Comparison of ENCODE assay signal across 23 cellular contexts in the genomic region with DNA sequence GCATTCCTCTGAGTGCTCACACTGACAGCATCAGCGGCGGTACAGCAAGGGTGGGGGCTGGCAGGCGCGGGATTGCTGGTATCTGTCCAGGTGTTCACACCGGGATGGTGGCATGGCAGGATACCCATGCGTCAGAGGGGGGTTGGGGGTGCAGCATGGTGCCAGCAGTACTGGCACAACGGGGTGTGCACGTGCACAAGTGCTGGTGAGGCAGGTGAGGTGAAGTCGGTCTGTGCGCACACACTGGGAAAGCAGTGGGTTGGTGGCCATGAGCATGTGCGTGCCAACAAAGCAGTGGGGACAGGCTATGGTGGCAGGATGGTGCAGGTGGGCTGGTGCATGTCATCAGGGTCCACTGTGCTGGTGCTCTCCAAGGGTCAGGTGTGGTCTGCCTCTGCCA.
"Had no signal": no experiment of that assay in that cellular context is flagged by ENCODE, and none has a peak within 500 bp of the region (broad histone marks: within the 10 kb centered on the region; RNA-seq: fewer than 3 reads in every experiment).

No MANE protein-coding gene starts in this region.

- H3K27me3 Mint-ChIP-seq: memory B cell; stimulated activated naive CD8-positive, alpha-beta T cell treated with anti-CD3 and anti-CD28 coated beads, Interleukin-15, amount 100 ng/mL, for 72 hours; type B pancreatic cell had no signal

- DNase-seq: cerebellar nuclear complex; dorsolateral prefrontal cortex; effector CD4-positive, alpha-beta T cell; head of caudate nucleus; kidney; nephron progenitor cell; occipital lobe; ovary; psoas muscle; spleen; stimulated activated CD4-positive, alpha-beta T cell treated with anti-CD3 and anti-CD28 coated beads, Interleukin-4, amount 100 ng/mL, for 4 hours; stimulated activated naive CD4-positive, alpha-beta T cell; stimulated activated naive CD8-positive, alpha-beta T cell treated with anti-CD3 and anti-CD28 coated beads, Interleukin-15, amount 100 ng/mL, for 72 hours had no signal

- H3K9me3 ChIP-seq: ovary, psoas muscle, suprapubic skin, vagina had no signal

- H3K36me3 Mint-ChIP-seq: memory B cell, type B pancreatic cell had no signal

- H3K4me1 ChIP-seq: psoas muscle, spleen, suprapubic skin, vagina had no signal

- FAIRE-seq: colon, frontal cortex, kidney had no signal

- ATAC-seq: left lobe of liver; psoas muscle; right cardiac atrium; stimulated activated naive CD8-positive, alpha-beta T cell treated with anti-CD3 and anti-CD28 coated beads, Interleukin-15, amount 100 ng/mL, for 72 hours had no signal

- H3K27ac Mint-ChIP-seq: memory B cell; nephron progenitor cell; stimulated activated naive CD8-positive, alpha-beta T cell treated with anti-CD3 and anti-CD28 coated beads, Interleukin-15, amount 100 ng/mL, for 72 hours; type B pancreatic cell had no signal

- H3K9me3 Mint-ChIP-seq: memory B cell, nephron progenitor cell, type B pancreatic cell had no signal

- H3K4me3 Mint-ChIP-seq: memory B cell; nephron progenitor cell; stimulated activated naive CD8-positive, alpha-beta T cell treated with anti-CD3 and anti-CD28 coated beads, Interleukin-15, amount 100 ng/mL, for 72 hours; type B pancreatic cell had no signal

- H3K4me1 Mint-ChIP-seq: memory B cell; stimulated activated naive CD8-positive, alpha-beta T cell treated with anti-CD3 and anti-CD28 coated beads, Interleukin-15, amount 100 ng/mL, for 72 hours had no signal

- H3K27ac ChIP-seq: dorsolateral prefrontal cortex, ovary, psoas muscle, skin epidermis, spleen, suprapubic skin, vagina had no signal

- H3K4me3 ChIP-seq: dorsolateral prefrontal cortex, lung, ovary, psoas muscle, skin epidermis, spleen, suprapubic skin, vagina had no signal

- H3K27me3 ChIP-seq: dorsolateral prefrontal cortex, ovary, spleen, suprapubic skin, vagina had no signal

- H3K36me3 ChIP-seq: ovary, spleen, suprapubic skin, vagina had no signal
